In genomic region chr9:94921656-94922055, GRCh38 we compare ENCODE assay signal across 1 cellular context.
TF ChIP-seq lines count a peak whose summit lies in the region.

No MANE protein-coding gene starts in this region.

TF ChIP-seq in SK-N-SH, 30 proteins besides CTCF, POLR2A, EP300 and RAD21 (continued from another document):
- TF ChIP-seq PBX3 (IDR thresholded peaks at IDR 0.05): no peak
- no peak for TF ChIP-seq NFIC (IDR thresholded peaks at IDR 0.05; ENCODE audit: borderline replicate concordance)
- TF ChIP-seq ZBTB33 (IDR thresholded peaks at IDR 0.05; ENCODE audit: borderline replicate concordance, low read depth): no peak
- TF ChIP-seq FOXM1 (IDR thresholded peaks at IDR 0.05; ENCODE audit: low read depth): no peak
- no peak for TF ChIP-seq GATA2 (CRISPR knock-in tag; IDR thresholded peaks at IDR 0.05)
- no peak for TF ChIP-seq RXRA (IDR thresholded peaks at IDR 0.05; ENCODE audit: borderline replicate concordance, low read depth)
- TF ChIP-seq TAF1 (IDR thresholded peaks at IDR 0.05; ENCODE audit: borderline replicate concordance, low read depth, low read length): no peak
